ENCODE assay signal across 13 cellular contexts in genomic region chr6:128754658-128755256, GRCh38.
DNase-seq lines count a peak whose midpoint lies in the region; ATAC-seq and TF ChIP-seq lines count a peak whose summit lies in the region.
"Had no signal": no experiment of that assay in that cellular context is flagged by ENCODE, and none has a peak within 500 bp of the region (broad histone marks: within the 10 kb centered on the region; RNA-seq: fewer than 3 reads in every experiment).

No MANE protein-coding gene starts in this region.

- H3K27me3 ChIP-seq in osteoblast (ENCODE audit: insufficient read depth, low read length) = no peaks in the 10 kb centered on the region
- H3K27me3 ChIP-seq: uterus had no signal

- no peak overlapping the region for H3K4me2 ChIP-seq in osteoblast (ENCODE audit: insufficient read depth, low read length)

- H3K27me3 Mint-ChIP-seq in activated T-helper 1 cell treated with anti-CD3 and anti-CD28 coated beads, Interleukin-12 subunit alpha, Interleukin-12 subunit beta, Interleukin-2, Interleukin-4 antibody, amounts not matched to agents 30 ng/mL and 10 ng/mL and 1 ng/mL, durations not matched to agents 14 hours and 24 hours and 36 hours (ENCODE audit: insufficient read depth) = peaks cover 3% of the 10 kb centered on the region

- no peak for TF ChIP-seq CTCF in osteoblast (IDR thresholded peaks at IDR 0.05; ENCODE audit: extremely low read depth, low read depth, low read length)

- no peaks in the 10 kb centered on the region for H3K9me3 Mint-ChIP-seq in activated T-helper 1 cell treated with anti-CD3 and anti-CD28 coated beads, Interleukin-12 subunit alpha, Interleukin-12 subunit beta, Interleukin-2, Interleukin-4 antibody, amounts not matched to agents 30 ng/mL and 10 ng/mL and 1 ng/mL, durations not matched to agents 14 hours and 24 hours and 36 hours
- H3K9me3 Mint-ChIP-seq: activated naive CD4-positive, alpha-beta T cell treated with anti-CD3 and anti-CD28 coated beads, Interleukin-2, amount 50 U/mL, for 24 hours; naive thymus-derived CD8-positive, alpha-beta T cell had no signal

- no peak overlapping the region for H3K27ac Mint-ChIP-seq in activated T-helper 1 cell treated with anti-CD3 and anti-CD28 coated beads, Interleukin-12 subunit alpha, Interleukin-12 subunit beta, Interleukin-2, Interleukin-4 antibody, amounts not matched to agents 30 ng/mL and 10 ng/mL and 1 ng/mL, durations not matched to agents 14 hours and 24 hours and 36 hours
- H3K27ac Mint-ChIP-seq: activated naive CD4-positive, alpha-beta T cell treated with anti-CD3 and anti-CD28 coated beads, Interleukin-2, amount 50 U/mL, for 24 hours; naive thymus-derived CD8-positive, alpha-beta T cell had no signal

- H2AFZ ChIP-seq in osteoblast (ENCODE audit: low read length) = no peak overlapping the region

- no peaks in the 10 kb centered on the region for H3K4me1 ChIP-seq in osteoblast (ENCODE audit: insufficient read depth, low read length)
- H3K4me1 ChIP-seq: uterus had no signal

- peak; percentile 98 for ATAC-seq in GM18909 (IDR thresholded peaks at IDR 0.05; ENCODE audit: poor library complexity, unreplicated experiment)
- peak; percentile 96 for ATAC-seq in GM21619 (IDR thresholded peaks at IDR 0.05; ENCODE audit: unreplicated experiment)
- peak; percentile 90 for ATAC-seq in HG03066 (IDR thresholded peaks at IDR 0.05; ENCODE audit: low read depth, unreplicated experiment)
- ATAC-seq: naive thymus-derived CD8-positive, alpha-beta T cell had no signal

- no peaks in the 10 kb centered on the region for H4K20me1 ChIP-seq in osteoblast (ENCODE audit: insufficient read depth, low read length)

- no peaks in the 10 kb centered on the region for H3K79me2 ChIP-seq in osteoblast (ENCODE audit: insufficient read depth, low read length)

- no peak overlapping the region for H3K4me3 Mint-ChIP-seq in activated T-helper 1 cell treated with anti-CD3 and anti-CD28 coated beads, Interleukin-12 subunit alpha, Interleukin-12 subunit beta, Interleukin-2, Interleukin-4 antibody, amounts not matched to agents 30 ng/mL and 10 ng/mL and 1 ng/mL, durations not matched to agents 14 hours and 24 hours and 36 hours
- H3K4me3 Mint-ChIP-seq: activated naive CD4-positive, alpha-beta T cell treated with anti-CD3 and anti-CD28 coated beads, Interleukin-2, amount 50 U/mL, for 24 hours; naive thymus-derived CD8-positive, alpha-beta T cell had no signal

- DNase-seq in osteoblast (ENCODE audit: insufficient read length, low spot score, missing footprints) = peak; percentile 15
- no peak for DNase-seq in stimulated activated CD4-positive, alpha-beta T cell treated with anti-CD3 and anti-CD28 coated beads, Interleukin-4, amount 100 ng/mL, for 4 hours
- no peak for DNase-seq in stimulated activated CD4-positive, alpha-beta T cell treated with anti-CD3 and anti-CD28 coated beads, Interleukin-4, amount 100 ng/mL, for 24 hours
- no peak for DNase-seq in activated CD8-positive, alpha-beta memory T cell treated with anti-CD3 and anti-CD28 coated beads, Interleukin-2, amount 50 U/mL, for 4 hours
- DNase-seq in activated T-helper 1 cell treated with anti-CD3 and anti-CD28 coated beads, Interleukin-12 subunit alpha, Interleukin-12 subunit beta, Interleukin-2, Interleukin-4 antibody, amounts not matched to agents 30 ng/mL and 10 ng/mL and 1 ng/mL, durations not matched to agents 14 hours and 24 hours and 36 hours (ENCODE audit: low spot score) = no peak
- DNase-seq: activated CD4-positive, alpha-beta T cell treated with anti-CD3 and anti-CD28 coated beads for 48 hours; naive thymus-derived CD8-positive, alpha-beta T cell; NCI-H1092; uterus had no signal

- H3K9me3 ChIP-seq in osteoblast (ENCODE audit: low read depth, low read length) = no peaks in the 10 kb centered on the region
- H3K9me3 ChIP-seq: uterus had no signal

- H3K36me3 ChIP-seq in osteoblast (ENCODE audit: insufficient read depth, low read length) = no peaks in the 10 kb centered on the region
- H3K36me3 ChIP-seq: uterus had no signal

- no peak overlapping the region for H3K4me3 ChIP-seq in osteoblast (ENCODE audit: insufficient read depth, low read length)
- H3K4me3 ChIP-seq: uterus had no signal

- H3K27ac ChIP-seq in osteoblast (ENCODE audit: low read depth, low read length) = no peak overlapping the region
- H3K27ac ChIP-seq: uterus had no signal

- H3K4me1 Mint-ChIP-seq in activated T-helper 1 cell treated with anti-CD3 and anti-CD28 coated beads, Interleukin-12 subunit alpha, Interleukin-12 subunit beta, Interleukin-2, Interleukin-4 antibody, amounts not matched to agents 30 ng/mL and 10 ng/mL and 1 ng/mL, durations not matched to agents 14 hours and 24 hours and 36 hours (ENCODE audit: low read depth) = no peaks in the 10 kb centered on the region
- H3K4me1 Mint-ChIP-seq: activated naive CD4-positive, alpha-beta T cell treated with anti-CD3 and anti-CD28 coated beads, Interleukin-2, amount 50 U/mL, for 24 hours; naive thymus-derived CD8-positive, alpha-beta T cell had no signal

- intact Hi-C loops in activated T-helper 1 cell treated with anti-CD3 and anti-CD28 coated beads, Interleukin-12 subunit alpha, Interleukin-12 subunit beta, Interleukin-2, Interleukin-4 antibody, amounts not matched to agents 30 ng/mL and 10 ng/mL and 1 ng/mL, durations not matched to agents 14 hours and 24 hours and 36 hours (cut with micrococcal nuclease) = no loop called here

- H3K36me3 Mint-ChIP-seq in activated T-helper 1 cell treated with anti-CD3 and anti-CD28 coated beads, Interleukin-12 subunit alpha, Interleukin-12 subunit beta, Interleukin-2, Interleukin-4 antibody, amounts not matched to agents 30 ng/mL and 10 ng/mL and 1 ng/mL, durations not matched to agents 14 hours and 24 hours and 36 hours (ENCODE audit: low read depth) = no peaks in the 10 kb centered on the region
- H3K36me3 Mint-ChIP-seq: activated naive CD4-positive, alpha-beta T cell treated with anti-CD3 and anti-CD28 coated beads, Interleukin-2, amount 50 U/mL, for 24 hours had no signal
